ENCODE assay signal across 1 cellular context in the genomic region with DNA sequence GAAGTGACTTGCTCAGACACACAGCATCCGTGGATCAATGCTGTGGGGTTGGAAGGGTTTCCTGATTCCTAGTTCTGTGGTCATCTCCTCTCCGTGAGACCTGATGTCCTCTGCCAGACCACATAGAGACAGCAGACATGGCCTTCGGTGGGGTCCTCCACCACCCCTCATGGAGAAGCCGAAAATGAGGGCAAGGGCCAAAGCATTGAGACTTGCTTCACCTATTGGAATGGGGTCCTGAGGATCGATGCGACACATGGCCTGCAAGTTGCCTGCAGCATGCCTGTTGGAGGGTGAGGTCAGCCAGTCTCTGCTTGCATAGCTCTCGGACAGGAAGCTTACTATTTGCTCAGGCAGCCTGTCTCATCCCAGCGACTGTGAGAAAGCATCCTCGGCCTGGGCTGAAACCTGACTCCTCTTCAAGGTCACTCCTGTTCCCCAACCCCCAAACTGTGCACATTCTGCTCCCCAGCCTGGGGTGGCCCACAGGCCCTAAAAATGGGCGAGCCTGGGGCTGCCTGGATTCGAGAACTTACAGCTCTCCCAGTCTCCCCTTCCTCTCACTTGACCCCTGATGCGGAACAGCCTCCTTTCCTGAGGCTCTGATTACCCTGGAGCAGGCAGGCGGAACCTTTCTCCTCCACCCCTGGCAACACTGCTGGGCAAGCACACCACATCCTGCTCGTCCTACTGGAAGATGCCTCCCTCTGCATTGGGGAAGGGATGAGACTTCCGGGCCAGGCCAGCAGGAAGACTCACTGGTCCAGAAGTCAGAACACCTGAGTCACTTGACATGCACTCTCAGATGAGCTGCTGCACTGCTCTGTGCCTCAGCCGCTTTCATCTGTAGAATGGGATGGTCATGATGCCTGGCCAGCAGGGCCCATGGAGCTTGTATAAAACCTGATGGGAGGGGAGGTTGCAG.
TF ChIP-seq lines count a peak whose summit lies in the region.

No MANE protein-coding gene starts in this region.

TF ChIP-seq in H1, 55 proteins besides CTCF, POLR2A, EP300 and RAD21 (continued from another document):
- TF ChIP-seq TAF1 (IDR thresholded peaks at IDR 0.05; ENCODE audit: low read depth, low read length) = no peak
- no peak for TF ChIP-seq TCF12 (IDR thresholded peaks at IDR 0.05; ENCODE audit: low read depth, low read length)
- TF ChIP-seq JUN (IDR thresholded peaks at IDR 0.05; ENCODE audit: low read depth, low read length) = no peak
- TF ChIP-seq, protein P1, sequence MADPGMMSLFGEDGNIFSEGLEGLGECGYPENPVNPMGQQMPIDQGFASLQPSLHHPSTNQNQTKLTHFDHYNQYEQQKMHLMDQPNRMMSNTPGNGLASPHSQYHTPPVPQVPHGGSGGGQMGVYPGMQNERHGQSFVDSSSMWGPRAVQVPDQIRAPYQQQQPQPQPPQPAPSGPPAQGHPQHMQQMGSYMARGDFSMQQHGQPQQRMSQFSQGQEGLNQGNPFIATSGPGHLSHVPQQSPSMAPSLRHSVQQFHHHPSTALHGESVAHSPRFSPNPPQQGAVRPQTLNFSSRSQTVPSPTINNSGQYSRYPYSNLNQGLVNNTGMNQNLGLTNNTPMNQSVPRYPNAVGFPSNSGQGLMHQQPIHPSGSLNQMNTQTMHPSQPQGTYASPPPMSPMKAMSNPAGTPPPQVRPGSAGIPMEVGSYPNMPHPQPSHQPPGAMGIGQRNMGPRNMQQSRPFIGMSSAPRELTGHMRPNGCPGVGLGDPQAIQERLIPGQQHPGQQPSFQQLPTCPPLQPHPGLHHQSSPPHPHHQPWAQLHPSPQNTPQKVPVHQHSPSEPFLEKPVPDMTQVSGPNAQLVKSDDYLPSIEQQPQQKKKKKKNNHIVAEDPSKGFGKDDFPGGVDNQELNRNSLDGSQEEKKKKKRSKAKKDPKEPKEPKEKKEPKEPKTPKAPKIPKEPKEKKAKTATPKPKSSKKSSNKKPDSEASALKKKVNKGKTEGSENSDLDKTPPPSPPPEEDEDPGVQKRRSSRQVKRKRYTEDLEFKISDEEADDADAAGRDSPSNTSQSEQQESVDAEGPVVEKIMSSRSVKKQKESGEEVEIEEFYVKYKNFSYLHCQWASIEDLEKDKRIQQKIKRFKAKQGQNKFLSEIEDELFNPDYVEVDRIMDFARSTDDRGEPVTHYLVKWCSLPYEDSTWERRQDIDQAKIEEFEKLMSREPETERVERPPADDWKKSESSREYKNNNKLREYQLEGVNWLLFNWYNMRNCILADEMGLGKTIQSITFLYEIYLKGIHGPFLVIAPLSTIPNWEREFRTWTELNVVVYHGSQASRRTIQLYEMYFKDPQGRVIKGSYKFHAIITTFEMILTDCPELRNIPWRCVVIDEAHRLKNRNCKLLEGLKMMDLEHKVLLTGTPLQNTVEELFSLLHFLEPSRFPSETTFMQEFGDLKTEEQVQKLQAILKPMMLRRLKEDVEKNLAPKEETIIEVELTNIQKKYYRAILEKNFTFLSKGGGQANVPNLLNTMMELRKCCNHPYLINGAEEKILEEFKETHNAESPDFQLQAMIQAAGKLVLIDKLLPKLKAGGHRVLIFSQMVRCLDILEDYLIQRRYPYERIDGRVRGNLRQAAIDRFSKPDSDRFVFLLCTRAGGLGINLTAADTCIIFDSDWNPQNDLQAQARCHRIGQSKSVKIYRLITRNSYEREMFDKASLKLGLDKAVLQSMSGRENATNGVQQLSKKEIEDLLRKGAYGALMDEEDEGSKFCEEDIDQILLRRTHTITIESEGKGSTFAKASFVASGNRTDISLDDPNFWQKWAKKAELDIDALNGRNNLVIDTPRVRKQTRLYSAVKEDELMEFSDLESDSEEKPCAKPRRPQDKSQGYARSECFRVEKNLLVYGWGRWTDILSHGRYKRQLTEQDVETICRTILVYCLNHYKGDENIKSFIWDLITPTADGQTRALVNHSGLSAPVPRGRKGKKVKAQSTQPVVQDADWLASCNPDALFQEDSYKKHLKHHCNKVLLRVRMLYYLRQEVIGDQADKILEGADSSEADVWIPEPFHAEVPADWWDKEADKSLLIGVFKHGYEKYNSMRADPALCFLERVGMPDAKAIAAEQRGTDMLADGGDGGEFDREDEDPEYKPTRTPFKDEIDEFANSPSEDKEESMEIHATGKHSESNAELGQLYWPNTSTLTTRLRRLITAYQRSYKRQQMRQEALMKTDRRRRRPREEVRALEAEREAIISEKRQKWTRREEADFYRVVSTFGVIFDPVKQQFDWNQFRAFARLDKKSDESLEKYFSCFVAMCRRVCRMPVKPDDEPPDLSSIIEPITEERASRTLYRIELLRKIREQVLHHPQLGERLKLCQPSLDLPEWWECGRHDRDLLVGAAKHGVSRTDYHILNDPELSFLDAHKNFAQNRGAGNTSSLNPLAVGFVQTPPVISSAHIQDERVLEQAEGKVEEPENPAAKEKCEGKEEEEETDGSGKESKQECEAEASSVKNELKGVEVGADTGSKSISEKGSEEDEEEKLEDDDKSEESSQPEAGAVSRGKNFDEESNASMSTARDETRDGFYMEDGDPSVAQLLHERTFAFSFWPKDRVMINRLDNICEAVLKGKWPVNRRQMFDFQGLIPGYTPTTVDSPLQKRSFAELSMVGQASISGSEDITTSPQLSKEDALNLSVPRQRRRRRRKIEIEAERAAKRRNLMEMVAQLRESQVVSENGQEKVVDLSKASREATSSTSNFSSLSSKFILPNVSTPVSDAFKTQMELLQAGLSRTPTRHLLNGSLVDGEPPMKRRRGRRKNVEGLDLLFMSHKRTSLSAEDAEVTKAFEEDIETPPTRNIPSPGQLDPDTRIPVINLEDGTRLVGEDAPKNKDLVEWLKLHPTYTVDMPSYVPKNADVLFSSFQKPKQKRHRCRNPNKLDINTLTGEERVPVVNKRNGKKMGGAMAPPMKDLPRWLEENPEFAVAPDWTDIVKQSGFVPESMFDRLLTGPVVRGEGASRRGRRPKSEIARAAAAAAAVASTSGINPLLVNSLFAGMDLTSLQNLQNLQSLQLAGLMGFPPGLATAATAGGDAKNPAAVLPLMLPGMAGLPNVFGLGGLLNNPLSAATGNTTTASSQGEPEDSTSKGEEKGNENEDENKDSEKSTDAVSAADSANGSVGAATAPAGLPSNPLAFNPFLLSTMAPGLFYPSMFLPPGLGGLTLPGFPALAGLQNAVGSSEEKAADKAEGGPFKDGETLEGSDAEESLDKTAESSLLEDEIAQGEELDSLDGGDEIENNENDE (IDR thresholded peaks at IDR 0.05; ENCODE audit: insufficient replicate concordance, low read length) = no peak
- TF ChIP-seq RXRA (IDR thresholded peaks at IDR 0.05; ENCODE audit: insufficient read depth, low read depth, low read length) = no peak
- TF ChIP-seq CEBPB (IDR thresholded peaks at IDR 0.05; ENCODE audit: low read depth, low read length) = no peak
- TF ChIP-seq EGR1 (IDR thresholded peaks at IDR 0.05; ENCODE audit: borderline replicate concordance, low read depth, low read length) = no peak
- TF ChIP-seq KDM4A (IDR thresholded peaks at IDR 0.05; ENCODE audit: low read depth, low read length, severe bottlenecking) = no peak
- no peak for TF ChIP-seq ZNF274 (IDR thresholded peaks at IDR 0.05; ENCODE audit: borderline replicate concordance, extremely low read depth, low read length)
- peak; percentile 30 for TF ChIP-seq ASH2L (IDR thresholded peaks at IDR 0.05; ENCODE audit: low read length)
- no peak for TF ChIP-seq CBX5 (IDR thresholded peaks at IDR 0.05; ENCODE audit: low read depth, low read length)
- TF ChIP-seq TBP (IDR thresholded peaks at IDR 0.05; ENCODE audit: low read depth, low read length) = 0 out of 2 replicates have a peak, but pooled peaks have one; percentile 11
- no peak for TF ChIP-seq CHD2 (IDR thresholded peaks at IDR 0.05; ENCODE audit: low read length)
- TF ChIP-seq GABPA (IDR thresholded peaks at IDR 0.05; ENCODE audit: borderline replicate concordance, insufficient read depth, low read length) = peak; percentile 84; the same call in 1 of the 2 replicates
TF ChIP-seq in H1: peak in this region for 4.
